ENCODE assay signal across 1 cellular context in the genomic region with DNA sequence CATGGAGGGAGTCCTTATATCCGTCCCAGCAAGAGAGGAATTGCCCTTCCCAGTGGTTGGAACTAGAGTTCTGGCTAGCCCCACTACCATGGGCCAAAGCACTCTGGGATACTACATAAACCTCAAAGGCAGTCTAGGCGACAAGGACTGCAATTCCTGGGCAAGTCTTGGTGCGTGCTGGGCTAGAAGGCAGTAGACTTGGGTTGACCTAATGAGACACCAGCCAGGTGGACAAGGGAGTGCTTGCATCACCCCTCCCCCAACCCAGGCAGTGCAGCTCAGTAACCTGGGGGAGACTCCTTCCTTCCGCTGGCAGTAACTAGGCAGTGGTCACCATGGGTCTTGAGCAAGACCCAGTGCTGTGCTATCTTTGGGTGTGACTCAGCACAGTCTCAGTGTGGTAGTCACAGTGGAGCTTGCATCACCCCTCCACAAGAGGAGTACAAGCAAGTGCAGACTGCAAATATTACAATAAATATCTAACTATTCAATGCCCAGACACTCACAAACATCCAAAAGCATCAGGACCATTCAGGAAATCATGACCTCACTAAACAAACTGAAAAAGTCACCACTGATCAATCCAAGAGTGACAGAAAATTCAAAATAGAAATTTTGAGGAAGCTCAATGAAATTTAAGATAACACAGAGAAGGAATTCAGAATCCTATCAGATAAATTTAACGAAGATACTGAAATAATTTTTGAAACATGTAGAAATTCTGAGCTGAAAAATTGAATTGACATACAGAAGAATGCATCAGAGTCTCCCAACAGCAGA.
TF ChIP-seq lines count a peak whose summit lies in the region.

No MANE protein-coding gene starts in this region.

TF ChIP-seq in K562, 482 proteins besides CTCF, POLR2A, EP300 and RAD21 (continued from another document and continues in another):
- TF ChIP-seq, protein P1, sequence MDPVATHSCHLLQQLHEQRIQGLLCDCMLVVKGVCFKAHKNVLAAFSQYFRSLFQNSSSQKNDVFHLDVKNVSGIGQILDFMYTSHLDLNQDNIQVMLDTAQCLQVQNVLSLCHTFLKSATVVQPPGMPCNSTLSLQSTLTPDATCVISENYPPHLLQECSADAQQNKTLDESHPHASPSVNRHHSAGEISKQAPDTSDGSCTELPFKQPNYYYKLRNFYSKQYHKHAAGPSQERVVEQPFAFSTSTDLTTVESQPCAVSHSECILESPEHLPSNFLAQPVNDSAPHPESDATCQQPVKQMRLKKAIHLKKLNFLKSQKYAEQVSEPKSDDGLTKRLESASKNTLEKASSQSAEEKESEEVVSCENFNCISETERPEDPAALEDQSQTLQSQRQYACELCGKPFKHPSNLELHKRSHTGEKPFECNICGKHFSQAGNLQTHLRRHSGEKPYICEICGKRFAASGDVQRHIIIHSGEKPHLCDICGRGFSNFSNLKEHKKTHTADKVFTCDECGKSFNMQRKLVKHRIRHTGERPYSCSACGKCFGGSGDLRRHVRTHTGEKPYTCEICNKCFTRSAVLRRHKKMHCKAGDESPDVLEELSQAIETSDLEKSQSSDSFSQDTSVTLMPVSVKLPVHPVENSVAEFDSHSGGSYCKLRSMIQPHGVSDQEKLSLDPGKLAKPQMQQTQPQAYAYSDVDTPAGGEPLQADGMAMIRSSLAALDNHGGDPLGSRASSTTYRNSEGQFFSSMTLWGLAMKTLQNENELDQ (CRISPR knock-in tag; IDR thresholded peaks at IDR 0.05; ENCODE audit: borderline replicate concordance) = no peak
- no peak; the same call in 1 of the 2 replicates for TF ChIP-seq BCOR (IDR thresholded peaks at IDR 0.05)
- no peak for TF ChIP-seq SREBF1 (IDR thresholded peaks at IDR 0.05; ENCODE audit: borderline replicate concordance, low read depth, low read length)
- no peak for TF ChIP-seq ZNF232 (CRISPR knock-in tag; IDR thresholded peaks at IDR 0.05)
- TF ChIP-seq, protein P2, sequence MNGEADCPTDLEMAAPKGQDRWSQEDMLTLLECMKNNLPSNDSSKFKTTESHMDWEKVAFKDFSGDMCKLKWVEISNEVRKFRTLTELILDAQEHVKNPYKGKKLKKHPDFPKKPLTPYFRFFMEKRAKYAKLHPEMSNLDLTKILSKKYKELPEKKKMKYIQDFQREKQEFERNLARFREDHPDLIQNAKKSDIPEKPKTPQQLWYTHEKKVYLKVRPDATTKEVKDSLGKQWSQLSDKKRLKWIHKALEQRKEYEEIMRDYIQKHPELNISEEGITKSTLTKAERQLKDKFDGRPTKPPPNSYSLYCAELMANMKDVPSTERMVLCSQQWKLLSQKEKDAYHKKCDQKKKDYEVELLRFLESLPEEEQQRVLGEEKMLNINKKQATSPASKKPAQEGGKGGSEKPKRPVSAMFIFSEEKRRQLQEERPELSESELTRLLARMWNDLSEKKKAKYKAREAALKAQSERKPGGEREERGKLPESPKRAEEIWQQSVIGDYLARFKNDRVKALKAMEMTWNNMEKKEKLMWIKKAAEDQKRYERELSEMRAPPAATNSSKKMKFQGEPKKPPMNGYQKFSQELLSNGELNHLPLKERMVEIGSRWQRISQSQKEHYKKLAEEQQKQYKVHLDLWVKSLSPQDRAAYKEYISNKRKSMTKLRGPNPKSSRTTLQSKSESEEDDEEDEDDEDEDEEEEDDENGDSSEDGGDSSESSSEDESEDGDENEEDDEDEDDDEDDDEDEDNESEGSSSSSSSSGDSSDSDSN (IDR thresholded peaks at IDR 0.05; ENCODE audit: borderline replicate concordance in 1 of 2, low read depth in 2 of 2, low read length in 2 of 2) = no peak
- TF ChIP-seq PML (IDR thresholded peaks at IDR 0.05; ENCODE audit: low read length) = peak; percentile 44
- no peak for TF ChIP-seq SP1 (CRISPR knock-in tag; IDR thresholded peaks at IDR 0.05)
- peak; percentile 45 for TF ChIP-seq FOS (IDR thresholded peaks at IDR 0.05; ENCODE audit: extremely low read depth, insufficient read length)
- TF ChIP-seq, protein P3, sequence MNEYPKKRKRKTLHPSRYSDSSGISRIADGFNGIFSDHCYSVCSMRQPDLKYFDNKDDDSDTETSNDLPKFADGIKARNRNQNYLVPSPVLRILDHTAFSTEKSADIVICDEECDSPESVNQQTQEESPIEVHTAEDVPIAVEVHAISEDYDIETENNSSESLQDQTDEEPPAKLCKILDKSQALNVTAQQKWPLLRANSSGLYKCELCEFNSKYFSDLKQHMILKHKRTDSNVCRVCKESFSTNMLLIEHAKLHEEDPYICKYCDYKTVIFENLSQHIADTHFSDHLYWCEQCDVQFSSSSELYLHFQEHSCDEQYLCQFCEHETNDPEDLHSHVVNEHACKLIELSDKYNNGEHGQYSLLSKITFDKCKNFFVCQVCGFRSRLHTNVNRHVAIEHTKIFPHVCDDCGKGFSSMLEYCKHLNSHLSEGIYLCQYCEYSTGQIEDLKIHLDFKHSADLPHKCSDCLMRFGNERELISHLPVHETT (CRISPR knock-in tag; conservative IDR thresholded peaks at IDR 0.05 in 1 of 2, IDR thresholded peaks at IDR 0.05 in 1 of 2) = peak in 1 of 2 experiments; percentile 66; a peak in 2 of 4 replicates
- no peak for TF ChIP-seq BDP1 (IDR thresholded peaks at IDR 0.05; ENCODE audit: insufficient read depth, insufficient read length)
- TF ChIP-seq, protein P4, sequence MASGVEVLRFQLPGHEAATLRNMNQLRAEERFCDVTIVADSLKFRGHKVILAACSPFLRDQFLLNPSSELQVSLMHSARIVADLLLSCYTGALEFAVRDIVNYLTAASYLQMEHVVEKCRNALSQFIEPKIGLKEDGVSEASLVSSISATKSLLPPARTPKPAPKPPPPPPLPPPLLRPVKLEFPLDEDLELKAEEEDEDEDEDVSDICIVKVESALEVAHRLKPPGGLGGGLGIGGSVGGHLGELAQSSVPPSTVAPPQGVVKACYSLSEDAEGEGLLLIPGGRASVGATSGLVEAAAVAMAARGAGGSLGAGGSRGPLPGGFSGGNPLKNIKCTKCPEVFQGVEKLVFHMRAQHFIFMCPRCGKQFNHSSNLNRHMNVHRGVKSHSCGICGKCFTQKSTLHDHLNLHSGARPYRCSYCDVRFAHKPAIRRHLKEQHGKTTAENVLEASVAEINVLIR (CRISPR knock-in tag; IDR thresholded peaks at IDR 0.05) = 0 out of 2 replicates have a peak, but pooled peaks have one; percentile 24
- TF ChIP-seq, protein P5, sequence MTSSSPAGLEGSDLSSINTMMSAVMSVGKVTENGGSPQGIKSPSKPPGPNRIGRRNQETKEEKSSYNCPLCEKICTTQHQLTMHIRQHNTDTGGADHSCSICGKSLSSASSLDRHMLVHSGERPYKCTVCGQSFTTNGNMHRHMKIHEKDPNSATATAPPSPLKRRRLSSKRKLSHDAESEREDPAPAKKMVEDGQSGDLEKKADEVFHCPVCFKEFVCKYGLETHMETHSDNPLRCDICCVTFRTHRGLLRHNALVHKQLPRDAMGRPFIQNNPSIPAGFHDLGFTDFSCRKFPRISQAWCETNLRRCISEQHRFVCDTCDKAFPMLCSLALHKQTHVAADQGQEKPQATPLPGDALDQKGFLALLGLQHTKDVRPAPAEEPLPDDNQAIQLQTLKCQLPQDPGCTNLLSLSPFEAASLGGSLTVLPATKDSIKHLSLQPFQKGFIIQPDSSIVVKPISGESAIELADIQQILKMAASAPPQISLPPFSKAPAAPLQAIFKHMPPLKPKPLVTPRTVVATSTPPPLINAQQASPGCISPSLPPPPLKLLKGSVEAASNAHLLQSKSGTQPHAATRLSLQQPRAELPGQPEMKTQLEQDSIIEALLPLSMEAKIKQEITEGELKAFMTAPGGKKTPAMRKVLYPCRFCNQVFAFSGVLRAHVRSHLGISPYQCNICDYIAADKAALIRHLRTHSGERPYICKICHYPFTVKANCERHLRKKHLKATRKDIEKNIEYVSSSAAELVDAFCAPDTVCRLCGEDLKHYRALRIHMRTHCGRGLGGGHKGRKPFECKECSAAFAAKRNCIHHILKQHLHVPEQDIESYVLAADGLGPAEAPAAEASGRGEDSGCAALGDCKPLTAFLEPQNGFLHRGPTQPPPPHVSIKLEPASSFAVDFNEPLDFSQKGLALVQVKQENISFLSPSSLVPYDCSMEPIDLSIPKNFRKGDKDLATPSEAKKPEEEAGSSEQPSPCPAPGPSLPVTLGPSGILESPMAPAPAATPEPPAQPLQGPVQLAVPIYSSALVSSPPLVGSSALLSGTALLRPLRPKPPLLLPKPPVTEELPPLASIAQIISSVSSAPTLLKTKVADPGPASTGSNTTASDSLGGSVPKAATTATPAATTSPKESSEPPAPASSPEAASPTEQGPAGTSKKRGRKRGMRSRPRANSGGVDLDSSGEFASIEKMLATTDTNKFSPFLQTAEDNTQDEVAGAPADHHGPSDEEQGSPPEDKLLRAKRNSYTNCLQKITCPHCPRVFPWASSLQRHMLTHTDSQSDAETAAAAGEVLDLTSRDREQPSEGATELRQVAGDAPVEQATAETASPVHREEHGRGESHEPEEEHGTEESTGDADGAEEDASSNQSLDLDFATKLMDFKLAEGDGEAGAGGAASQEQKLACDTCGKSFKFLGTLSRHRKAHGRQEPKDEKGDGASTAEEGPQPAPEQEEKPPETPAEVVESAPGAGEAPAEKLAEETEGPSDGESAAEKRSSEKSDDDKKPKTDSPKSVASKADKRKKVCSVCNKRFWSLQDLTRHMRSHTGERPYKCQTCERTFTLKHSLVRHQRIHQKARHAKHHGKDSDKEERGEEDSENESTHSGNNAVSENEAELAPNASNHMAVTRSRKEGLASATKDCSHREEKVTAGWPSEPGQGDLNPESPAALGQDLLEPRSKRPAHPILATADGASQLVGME (CRISPR knock-in tag; IDR thresholded peaks at IDR 0.05) = no peak
- TF ChIP-seq NONO (IDR thresholded peaks at IDR 0.05; ENCODE audit: low read depth in 2 of 2, low read length in 1 of 2) = no peak
- TF ChIP-seq FOXJ2 (tag; IDR thresholded peaks at IDR 0.05) = peak; percentile 90
- no peak for TF ChIP-seq BCL6 (CRISPR knock-in tag; IDR thresholded peaks at IDR 0.05)
- no peak for TF ChIP-seq ZNF75A (CRISPR knock-in tag; IDR thresholded peaks at IDR 0.05)
- TF ChIP-seq, protein P6, sequence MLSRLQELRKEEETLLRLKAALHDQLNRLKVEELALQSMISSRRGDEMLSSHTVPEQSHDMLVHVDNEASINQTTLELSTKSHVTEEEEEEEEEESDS (CRISPR knock-in tag; IDR thresholded peaks at IDR 0.05) = no peak
- no peak for TF ChIP-seq NUFIP1 (IDR thresholded peaks at IDR 0.05; ENCODE audit: partially characterized antibody)
- no peak for TF ChIP-seq NR4A1 (CRISPR knock-in tag; IDR thresholded peaks at IDR 0.05)
- peak; percentile 94 for TF ChIP-seq NR4A1 (tag; IDR thresholded peaks at IDR 0.05)
- TF ChIP-seq ZNF3 (CRISPR knock-in tag; IDR thresholded peaks at IDR 0.05) = no peak
- peak; percentile 91 for TF ChIP-seq MEF2D (tag; conservative IDR thresholded peaks at IDR 0.05; ENCODE audit: low read depth)
- no peak for TF ChIP-seq POU5F1 (IDR thresholded peaks at IDR 0.05; ENCODE audit: borderline replicate concordance, low read depth, low read length, partially characterized antibody)
- TF ChIP-seq THRAP3 (IDR thresholded peaks at IDR 0.05; ENCODE audit: borderline replicate concordance) = no peak
- TF ChIP-seq MAFG (tag; conservative IDR thresholded peaks at IDR 0.05) = peak; percentile 95
- TF ChIP-seq SOX6 (IDR thresholded peaks at IDR 0.05) = peak; percentile 85
- TF ChIP-seq TCF7L2 (IDR thresholded peaks at IDR 0.05; ENCODE audit: low read depth, low read length) = no peak
- TF ChIP-seq FOXA1 (IDR thresholded peaks at IDR 0.05; ENCODE audit: borderline replicate concordance) = no peak
- peak; percentile 60; the same call in 1 of the 2 replicates for TF ChIP-seq ZNF589 (CRISPR knock-in tag; IDR thresholded peaks at IDR 0.05; ENCODE audit: low read depth)
- TF ChIP-seq ZNF561 (CRISPR knock-in tag; conservative IDR thresholded peaks at IDR 0.05) = no peak
- no peak for TF ChIP-seq SNIP1 (IDR thresholded peaks at IDR 0.05; ENCODE audit: low read depth)
- no peak for TF ChIP-seq POLR2AphosphoS2 (IDR thresholded peaks at IDR 0.05; ENCODE audit: low read length)
- TF ChIP-seq, protein P7, sequence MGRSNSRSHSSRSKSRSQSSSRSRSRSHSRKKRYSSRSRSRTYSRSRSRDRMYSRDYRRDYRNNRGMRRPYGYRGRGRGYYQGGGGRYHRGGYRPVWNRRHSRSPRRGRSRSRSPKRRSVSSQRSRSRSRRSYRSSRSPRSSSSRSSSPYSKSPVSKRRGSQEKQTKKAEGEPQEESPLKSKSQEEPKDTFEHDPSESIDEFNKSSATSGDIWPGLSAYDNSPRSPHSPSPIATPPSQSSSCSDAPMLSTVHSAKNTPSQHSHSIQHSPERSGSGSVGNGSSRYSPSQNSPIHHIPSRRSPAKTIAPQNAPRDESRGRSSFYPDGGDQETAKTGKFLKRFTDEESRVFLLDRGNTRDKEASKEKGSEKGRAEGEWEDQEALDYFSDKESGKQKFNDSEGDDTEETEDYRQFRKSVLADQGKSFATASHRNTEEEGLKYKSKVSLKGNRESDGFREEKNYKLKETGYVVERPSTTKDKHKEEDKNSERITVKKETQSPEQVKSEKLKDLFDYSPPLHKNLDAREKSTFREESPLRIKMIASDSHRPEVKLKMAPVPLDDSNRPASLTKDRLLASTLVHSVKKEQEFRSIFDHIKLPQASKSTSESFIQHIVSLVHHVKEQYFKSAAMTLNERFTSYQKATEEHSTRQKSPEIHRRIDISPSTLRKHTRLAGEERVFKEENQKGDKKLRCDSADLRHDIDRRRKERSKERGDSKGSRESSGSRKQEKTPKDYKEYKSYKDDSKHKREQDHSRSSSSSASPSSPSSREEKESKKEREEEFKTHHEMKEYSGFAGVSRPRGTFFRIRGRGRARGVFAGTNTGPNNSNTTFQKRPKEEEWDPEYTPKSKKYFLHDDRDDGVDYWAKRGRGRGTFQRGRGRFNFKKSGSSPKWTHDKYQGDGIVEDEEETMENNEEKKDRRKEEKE (IDR thresholded peaks at IDR 0.05; ENCODE audit: borderline replicate concordance in 1 of 2, control insufficient read depth in 1 of 2, low read depth in 2 of 2, low read length in 1 of 2) = no peak
- TF ChIP-seq, protein P8, sequence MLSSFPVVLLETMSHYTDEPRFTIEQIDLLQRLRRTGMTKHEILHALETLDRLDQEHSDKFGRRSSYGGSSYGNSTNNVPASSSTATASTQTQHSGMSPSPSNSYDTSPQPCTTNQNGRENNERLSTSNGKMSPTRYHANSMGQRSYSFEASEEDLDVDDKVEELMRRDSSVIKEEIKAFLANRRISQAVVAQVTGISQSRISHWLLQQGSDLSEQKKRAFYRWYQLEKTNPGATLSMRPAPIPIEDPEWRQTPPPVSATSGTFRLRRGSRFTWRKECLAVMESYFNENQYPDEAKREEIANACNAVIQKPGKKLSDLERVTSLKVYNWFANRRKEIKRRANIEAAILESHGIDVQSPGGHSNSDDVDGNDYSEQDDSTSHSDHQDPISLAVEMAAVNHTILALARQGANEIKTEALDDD (IDR thresholded peaks at IDR 0.05) = peak; percentile 99
- TF ChIP-seq TAF9B (IDR thresholded peaks at IDR 0.05; ENCODE audit: partially characterized antibody) = peak; percentile 84
- no peak for TF ChIP-seq TAF1 (IDR thresholded peaks at IDR 0.05; ENCODE audit: control insufficient read depth, extremely low read depth, insufficient read depth, low read length, severe bottlenecking)
- no peak for TF ChIP-seq NR2F6 (CRISPR knock-in tag; IDR thresholded peaks at IDR 0.05)
- no peak for TF ChIP-seq HNRNPUL1 (IDR thresholded peaks at IDR 0.05; ENCODE audit: low read length)
- TF ChIP-seq MTF1 (CRISPR knock-in tag; IDR thresholded peaks at IDR 0.05; ENCODE audit: borderline replicate concordance) = no peak
- no peak; the same call in 1 of the 2 replicates for TF ChIP-seq ZNF41 (CRISPR knock-in tag; conservative IDR thresholded peaks at IDR 0.05)
- no peak for TF ChIP-seq ZFPM2 (CRISPR knock-in tag; IDR thresholded peaks at IDR 0.05)
- TF ChIP-seq PHB (CRISPR knock-in tag; IDR thresholded peaks at IDR 0.05) = no peak
- TF ChIP-seq ILF3 (IDR thresholded peaks at IDR 0.05; ENCODE audit: borderline replicate concordance) = no peak
- TF ChIP-seq PHTF2 (CRISPR knock-in tag; IDR thresholded peaks at IDR 0.05) = no peak
